In genomic region chr1:69991644-69992043, GRCh38 we compare ENCODE assay signal across 1 cellular context.
TF ChIP-seq lines count a peak whose summit lies in the region.

No MANE protein-coding gene starts in this region.

TF ChIP-seq in K562, 482 proteins besides CTCF, POLR2A, EP300 and RAD21:
- no peak for TF ChIP-seq ARID3A (IDR thresholded peaks at IDR 0.05; ENCODE audit: borderline replicate concordance, low read depth, low read length)
- TF ChIP-seq NFE2 (IDR thresholded peaks at IDR 0.05; ENCODE audit: low read depth): peak; percentile 47; the same call in 1 of the 2 replicates
TF ChIP-seq in K562: peak in this region for 1.
